ENCODE assay signal across 11 cellular contexts in genomic region chr1:53198241-53198651, GRCh38. TPM values are rescaled to one million over a fixed set of nuclear protein-coding genes. Genes with fewer than 3 reads are reported as not detected.
DNase-seq lines count a peak whose midpoint lies in the region; ATAC-seq and TF ChIP-seq lines count a peak whose summit lies in the region.
"Had no signal": no experiment of that assay in that cellular context is flagged by ENCODE, and none has a peak within 500 bp of the region (broad histone marks: within the 10 kb centered on the region; RNA-seq: fewer than 3 reads in every experiment).

No MANE protein-coding gene starts in this region.

- POLR2A ChIA-PET in Caco-2 (lab: Charles Lee) = no interaction called here

- H3K4me3 ChIP-seq in Caco-2 (ENCODE audit: low read depth, low read length) = no peak overlapping the region
- H3K4me3 ChIP-seq in RWPE2 (ENCODE audit: severe bottlenecking) = no peak overlapping the region
- peak overlapping the region in 2 of 4 experiments; percentile 88 to 98 for H3K4me3 ChIP-seq in fibroblast of lung (replicated peaks in 1 of 4; ENCODE audit: control extremely low read depth in 1 of 4, insufficient read depth in 1 of 4, low read depth in 3 of 4, low read length in 4 of 4)

- H3K27ac ChIP-seq in RWPE2 (ENCODE audit: poor library complexity, severe bottlenecking) (peak overlapping the region; percentile 73), fibroblast of lung (ENCODE audit: insufficient read depth, low read length) (peak overlapping the region; percentile 96)

- H3K4me1 Mint-ChIP-seq in Caco-2 (ENCODE audit: low read depth, unreplicated experiment) = peaks cover 21% of the 10 kb centered on the region
- peaks cover 24% of the 10 kb centered on the region for H3K4me1 Mint-ChIP-seq in osteocyte (ENCODE audit: unreplicated experiment)

- H3K9me3 Mint-ChIP-seq in Caco-2 (ENCODE audit: unreplicated experiment) = no peaks in the 10 kb centered on the region
- no peaks in the 10 kb centered on the region for H3K9me3 Mint-ChIP-seq in osteocyte (ENCODE audit: unreplicated experiment)

- H3K9ac ChIP-seq in fibroblast of lung (ENCODE audit: insufficient read depth, low read length) = no peak overlapping the region

- H3K4me2 ChIP-seq in fibroblast of lung (ENCODE audit: extremely low read depth, insufficient read depth, low read length) = peak overlapping the region; percentile 89

- H2AFZ ChIP-seq in fibroblast of lung (ENCODE audit: low read length) = no peak overlapping the region

- H3K9me3 ChIP-seq in Caco-2 (no peaks in the 10 kb centered on the region), RWPE2 (ENCODE audit: severe bottlenecking) (no peaks in the 10 kb centered on the region), fibroblast of lung (ENCODE audit: control insufficient read depth, insufficient read depth, low read depth, low read length) (no peaks in the 10 kb centered on the region)

- H3K4me3 Mint-ChIP-seq in Caco-2 (ENCODE audit: unreplicated experiment) (peak overlapping the region; percentile 99), osteocyte (ENCODE audit: unreplicated experiment) (peak overlapping the region; percentile 95)

- H3K27me3 ChIP-seq in Caco-2 (replicated peaks; ENCODE audit: control insufficient read depth, insufficient read depth, low read length) (no peaks in the 10 kb centered on the region), RWPE2 (ENCODE audit: insufficient read depth, poor library complexity, severe bottlenecking) (no peaks in the 10 kb centered on the region), fibroblast of lung (ENCODE audit: control insufficient read depth, insufficient read depth, low read length) (no peaks in the 10 kb centered on the region)

- H3K4me1 ChIP-seq in Caco-2 = 0 out of 2 replicates have a peak, but pooled peaks cover 3% of the 10 kb centered on the region
- H3K4me1 ChIP-seq in RWPE2 (ENCODE audit: insufficient read depth, poor library complexity, severe bottlenecking) = peaks cover 19% of the 10 kb centered on the region
- peaks cover 17% of the 10 kb centered on the region for H3K4me1 ChIP-seq in fibroblast of lung (ENCODE audit: control insufficient read depth, extremely low read depth, insufficient read depth, low read length)

- TF ChIP-seq CTCF in Caco-2 (IDR thresholded peaks at IDR 0.05; ENCODE audit: insufficient read depth in 1 of 2, low read depth in 1 of 2, low read length in 1 of 2, severe bottlenecking in 1 of 2, unreplicated experiment in 1 of 2) (no peak), RWPE2 (IDR thresholded peaks at IDR 0.05; ENCODE audit: poor library complexity, severe bottlenecking) (no peak), fibroblast of lung (conservative IDR thresholded peaks at IDR 0.05 in 1 of 2, IDR thresholded peaks at IDR 0.05 in 1 of 2; ENCODE audit: low read depth in 1 of 2, low read length in 2 of 2) (no peak), osteocyte (IDR thresholded peaks at IDR 0.05) (no peak)

- CTCF ChIA-PET in Caco-2 (lab: Charles Lee) = no interaction called here

- DNase-seq in Caco-2 (no peak), RWPE2 (ENCODE audit: low spot score) (no peak), fibroblast of lung (ENCODE audit: low read depth in 2 of 2) (peak in 1 of 2 donors; percentile 40), osteocyte (ENCODE audit: extremely low spot score, unreplicated experiment) (no peak), OCI-M1 (lab: John Stamatoyannopoulos, UW) (no peak)
- no peak for DNase-seq in activated CD4-positive, CD25-positive, alpha-beta regulatory T cell (lab: John Stamatoyannopoulos, UW)
- DNase-seq: activated CD8-positive, alpha-beta memory T cell treated with anti-CD3 and anti-CD28 coated beads for 24 hours; left cardiac atrium; NCI-H1092 treated with DMSO at 0.1 percent for 48 hours had no signal

- no peaks in the 10 kb centered on the region for H3K27me3 Mint-ChIP-seq in Caco-2 (ENCODE audit: insufficient read depth, unreplicated experiment)
- H3K27me3 Mint-ChIP-seq in osteocyte (ENCODE audit: unreplicated experiment) = no peaks in the 10 kb centered on the region

- H3K27ac Mint-ChIP-seq in Caco-2 (ENCODE audit: unreplicated experiment) (peak overlapping the region; percentile 98), osteocyte (ENCODE audit: unreplicated experiment) (peak overlapping the region; percentile 98)

- no TSS peak for BruUV-seq in Caco-2 (replicated peaks; lab: Mats Ljungman, UMichigan)

- peaks cover 10% of the 10 kb centered on the region for H3K79me2 ChIP-seq in fibroblast of lung (ENCODE audit: control insufficient read depth, insufficient read depth, low read length)

- ATAC-seq in RWPE2 (ENCODE audit: low read depth) (peak; percentile 11; the same call in 1 of the 3 replicates), HG03439 (IDR thresholded peaks at IDR 0.05; ENCODE audit: unreplicated experiment) (no peak), HG03280 (IDR thresholded peaks at IDR 0.05; ENCODE audit: unreplicated experiment) (no peak)

- no peaks in the 10 kb centered on the region for H3K36me3 ChIP-seq in Caco-2 (ENCODE audit: control insufficient read depth, insufficient read depth, low read length)
- peaks cover 18% of the 10 kb centered on the region for H3K36me3 ChIP-seq in RWPE2 (ENCODE audit: low read depth)
- peaks cover 4% of the 10 kb centered on the region for H3K36me3 ChIP-seq in fibroblast of lung (ENCODE audit: control insufficient read depth, insufficient read depth, low read length)

- intact Hi-C loops in Caco-2 (cut with micrococcal nuclease; ENCODE audit: unreplicated experiment) = no loop called here

- no peaks in the 10 kb centered on the region for H4K20me1 ChIP-seq in fibroblast of lung (ENCODE audit: control insufficient read depth, extremely low read depth, insufficient read depth, low read length)

- H3K36me3 Mint-ChIP-seq in Caco-2 (ENCODE audit: insufficient read depth, unreplicated experiment) (peaks cover 7% of the 10 kb centered on the region), osteocyte (ENCODE audit: unreplicated experiment) (peaks cover 21% of the 10 kb centered on the region)

RNA-seq across cellular contexts. Expression of gene CPT2, which starts 1.6 kb away (rescaled TPM):
- total RNA-seq in Caco-2 (2022) (12.5 and 14.4 TPM in 2 replicates), fibroblast of lung (13.4 and 18.3 TPM in 2 replicates), osteocyte (15.6 and 16.6 TPM in 2 replicates)
- 17.2 and 17.3 TPM in 2 replicates for polyA plus RNA-seq in fibroblast of lung
- polyA plus RNA-seq in fibroblast of lung (2012) = 11.4 TPM in 2 replicates
- 12.4 and 14.3 TPM in 2 replicates for polyA minus RNA-seq in fibroblast of lung (ENCODE audit: low replicate concordance)

RNA-seq across cellular contexts. Expression of gene CZIB, which starts 22.2 kb away (rescaled TPM):
- total RNA-seq in Caco-2 (2022) = 36.0 and 42.6 TPM in 2 replicates
- 56.5 and 60.6 TPM in 2 replicates for total RNA-seq in fibroblast of lung
- 73.1 and 99.4 TPM in 2 replicates for polyA plus RNA-seq in fibroblast of lung
- 65.2 and 79.0 TPM in 2 replicates for polyA plus RNA-seq in fibroblast of lung (2012)
- 19.0 and 20.2 TPM in 2 replicates for polyA minus RNA-seq in fibroblast of lung (ENCODE audit: low replicate concordance)
- total RNA-seq in osteocyte = 52.6 and 59.8 TPM in 2 replicates

RNA-seq across cellular contexts. Expression of gene MAGOH, which starts 40.1 kb away (rescaled TPM):
- total RNA-seq in Caco-2 (2022) (74.2 and 77.0 TPM in 2 replicates), fibroblast of lung (33.0 and 35.2 TPM in 2 replicates), osteocyte (34.5 and 37.7 TPM in 2 replicates)
- 34.5 and 45.5 TPM in 2 replicates for polyA plus RNA-seq in fibroblast of lung
- polyA plus RNA-seq in fibroblast of lung (2012) = 76.0 and 83.4 TPM in 2 replicates
- 1.6 and 2.3 TPM in 2 replicates for polyA minus RNA-seq in fibroblast of lung (ENCODE audit: low replicate concordance)

RNA-seq across cellular contexts. Expression of gene SLC1A7, which starts 55.8 kb away (rescaled TPM):
- total RNA-seq in Caco-2 (2022) (not detected in 2 replicates), fibroblast of lung (0.26 and 0.33 TPM in 2 replicates), osteocyte (not detected in 2 replicates)
- 0.09 and 0.15 TPM in 2 replicates for polyA plus RNA-seq in fibroblast of lung
- polyA plus RNA-seq in fibroblast of lung (2012) = 0.58 and 1.0 TPM in 2 replicates
- 1.9 TPM in 1 of 2 replicates, not detected in the other for polyA minus RNA-seq in fibroblast of lung (ENCODE audit: low replicate concordance)
